In genomic region chr6:38651121-38651784, GRCh38 we compare ENCODE assay signal across 23 cellular contexts.
"Had no signal": no experiment of that assay in that cellular context is flagged by ENCODE, and none has a peak within 500 bp of the region (broad histone marks: within the 10 kb centered on the region; RNA-seq: fewer than 3 reads in every experiment).

No MANE protein-coding gene starts in this region.

- H3K4me3 Mint-ChIP-seq: activated CD8-positive, alpha-beta T cell treated with anti-CD3 and anti-CD28 coated beads, Interleukin-2, amount 10 ng/mL, durations not matched to agents 7 days and 5 days; activated naive CD4-positive, alpha-beta T cell treated with anti-CD3 and anti-CD28 coated beads, Interleukin-2, amount 50 U/mL, for 24 hours; brain; T-helper 1 cell treated with Interleukin-12 subunit alpha and Interleukin-12 subunit beta and Interleukin-4 antibody, amounts not matched to agents 30 μg/mL and 1 μg/mL, for 36 hours had no signal

- H3K27me3 Mint-ChIP-seq: activated naive CD4-positive, alpha-beta T cell treated with anti-CD3 and anti-CD28 coated beads, Interleukin-2, amount 50 U/mL, for 24 hours; brain had no signal

- H3K27ac Mint-ChIP-seq: activated CD8-positive, alpha-beta T cell treated with anti-CD3 and anti-CD28 coated beads, Interleukin-2, amount 10 ng/mL, durations not matched to agents 7 days and 5 days; activated naive CD4-positive, alpha-beta T cell treated with anti-CD3 and anti-CD28 coated beads, Interleukin-2, amount 50 U/mL, for 24 hours; brain; T-helper 1 cell treated with Interleukin-12 subunit alpha and Interleukin-12 subunit beta and Interleukin-4 antibody, amounts not matched to agents 30 μg/mL and 1 μg/mL, for 36 hours had no signal

- H3K9me3 Mint-ChIP-seq: activated naive CD4-positive, alpha-beta T cell treated with anti-CD3 and anti-CD28 coated beads, Interleukin-2, amount 50 U/mL, for 24 hours; T-helper 1 cell treated with Interleukin-12 subunit alpha and Interleukin-12 subunit beta and Interleukin-4 antibody, amounts not matched to agents 30 μg/mL and 1 μg/mL, for 36 hours had no signal

- H3K27ac ChIP-seq: cardiac muscle cell had no signal

- H3K4me1 Mint-ChIP-seq: activated naive CD4-positive, alpha-beta T cell treated with anti-CD3 and anti-CD28 coated beads, Interleukin-2, amount 50 U/mL, for 24 hours had no signal

- DNase-seq: activated CD4-positive, alpha-beta T cell treated with anti-CD3 and anti-CD28 coated beads for 48 hours; activated CD4-positive, alpha-beta T cell treated with anti-CD3 and anti-CD28 coated beads, Interleukin-2, amount 50 U/mL, for 4 hours; activated CD8-positive, alpha-beta memory T cell treated with anti-CD3 and anti-CD28 coated beads, Interleukin-2, amount 50 U/mL, for 48 hours; activated CD8-positive, alpha-beta T cell treated with anti-CD3 and anti-CD28 coated beads, Interleukin-2, amount 10 ng/mL, durations not matched to agents 7 days and 5 days; activated naive CD4-positive, alpha-beta T cell; activated T-cell treated with anti-CD3 and anti-CD28 coated beads, Interleukin-2, amount 50 U/mL, for 1 hour; amniotic stem cell; MM.1S; NCI-H1105; NCI-H1436; NCI-H1694 treated with DMSO at 0.1 percent for 48 hours; NCI-H2029 treated with DMSO at 0.1 percent for 48 hours; NCI-H345; NCI-H510A; NCI-H526 treated with DMSO at 0.1 percent for 48 hours; NCI-H82; NK-92 treated with Interleukin-12 subunit alpha and Interleukin-12 subunit beta, amount 100 ng/mL, for 24 hours; SHP77 treated with DMSO at 0.1 percent for 48 hours had no signal

- ATAC-seq: activated CD4-positive, CD25-positive, alpha-beta regulatory T cell treated with anti-CD3 and anti-CD28 coated beads, Interleukin-2, amount 50 U/mL, for 24 hours; activated CD8-positive, alpha-beta T cell treated with anti-CD3 and anti-CD28 coated beads, Interleukin-2, amount 10 ng/mL, durations not matched to agents 7 days and 5 days had no signal
